16 cellular contexts compared by ENCODE assay signal in the genomic region with DNA sequence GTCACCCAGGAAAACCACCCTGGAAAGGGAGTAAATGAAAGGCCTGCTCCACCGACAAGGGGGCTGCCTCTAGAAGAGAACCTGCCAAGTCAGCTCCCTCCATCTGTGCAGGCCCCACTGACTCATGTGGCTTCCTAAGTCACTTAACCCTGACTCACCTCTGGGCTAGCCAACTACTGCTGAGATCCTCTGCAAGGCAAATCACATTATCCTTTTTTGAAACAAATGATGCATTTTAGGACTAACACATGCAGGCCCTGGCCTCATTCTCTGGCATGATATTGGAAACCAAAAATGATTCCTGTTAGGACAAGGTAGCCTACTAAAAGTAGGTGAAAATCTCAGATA.
DNase-seq lines count a peak whose midpoint lies in the region; ATAC-seq, FAIRE-seq and TF ChIP-seq lines count a peak whose summit lies in the region.
"Had no signal": no experiment of that assay in that cellular context is flagged by ENCODE, and none has a peak within 500 bp of the region (broad histone marks: within the 10 kb centered on the region; RNA-seq: fewer than 3 reads in every experiment).

No MANE protein-coding gene starts in this region.

- no peaks in the 10 kb centered on the region for H3K36me3 Mint-ChIP-seq in activated T-cell treated with anti-CD3 and anti-CD28 coated beads, Interleukin-2, amount 50 U/mL, for 4 hours (ENCODE audit: insufficient read depth)
- H3K36me3 Mint-ChIP-seq: naive B cell had no signal

- no peak for FAIRE-seq in bronchial epithelial cell (lab: Jason Lieb, UNC)
- FAIRE-seq: frontal cortex, GM19239 had no signal

- no peak for TF ChIP-seq CTCF in bronchial epithelial cell (IDR thresholded peaks at IDR 0.05; ENCODE audit: insufficient read depth, low read length, severe bottlenecking)

- no peak overlapping the region for H3K4me3 ChIP-seq in bronchial epithelial cell (ENCODE audit: low read depth, low read length)
- H3K4me3 ChIP-seq: right lobe of liver had no signal

- no peak for ATAC-seq in activated T-cell treated with anti-CD3 and anti-CD28 coated beads, Interleukin-2, amount 50 U/mL, for 4 hours
- ATAC-seq: right lobe of liver had no signal

- DNase-seq in ELR (ENCODE audit: low read depth) (peak; percentile 77), NCI-H446 treated with DMSO at 0.1 percent for 48 hours (lab: John Stamatoyannopoulos, UW) (peak; percentile 85), bronchial epithelial cell (ENCODE audit: low read depth) (peak; percentile 84), myocyte (ENCODE audit: low read depth) (peak; percentile 45), DMS79 treated with DMSO at 0.1 percent for 48 hours (lab: John Stamatoyannopoulos, UW) (no peak), dedifferentiated amniotic fluid mesenchymal stem cell (ENCODE audit: extremely low spot score) (no peak)
- no peak for DNase-seq in activated T-cell treated with anti-CD3 and anti-CD28 coated beads, Interleukin-2, amount 50 U/mL, for 4 hours
- no peak for DNase-seq in stimulated activated naive CD4-positive, alpha-beta T cell (lab: John Stamatoyannopoulos, UW)
- DNase-seq: activated CD4-positive, alpha-beta T cell treated with anti-CD3 and anti-CD28 coated beads for 1 hour; COR-L47; naive B cell; NCI-H1417; right lobe of liver had no signal

- H3K27me3 ChIP-seq in bronchial epithelial cell (ENCODE audit: control insufficient read depth, insufficient read depth, low read length): no peaks in the 10 kb centered on the region
- H3K27me3 ChIP-seq: right lobe of liver had no signal

- H3K27me3 Mint-ChIP-seq in activated T-cell treated with anti-CD3 and anti-CD28 coated beads, Interleukin-2, amount 50 U/mL, for 4 hours (ENCODE audit: low read depth): peaks cover 4% of the 10 kb centered on the region
- H3K27me3 Mint-ChIP-seq: central memory CD8-positive, alpha-beta T cell had no signal

- H3K9me3 Mint-ChIP-seq in activated T-cell treated with anti-CD3 and anti-CD28 coated beads, Interleukin-2, amount 50 U/mL, for 4 hours: no peaks in the 10 kb centered on the region
- H3K9me3 Mint-ChIP-seq: central memory CD8-positive, alpha-beta T cell; naive B cell had no signal

- H3K36me3 ChIP-seq in bronchial epithelial cell (ENCODE audit: control insufficient read depth, insufficient read depth, low read length): no peaks in the 10 kb centered on the region
- H3K36me3 ChIP-seq: right lobe of liver had no signal

- H3K4me1 Mint-ChIP-seq in activated T-cell treated with anti-CD3 and anti-CD28 coated beads, Interleukin-2, amount 50 U/mL, for 4 hours (ENCODE audit: low read depth): no peaks in the 10 kb centered on the region
- H3K4me1 Mint-ChIP-seq: central memory CD8-positive, alpha-beta T cell; naive B cell had no signal

- no peak overlapping the region for H3K4me3 Mint-ChIP-seq in activated T-cell treated with anti-CD3 and anti-CD28 coated beads, Interleukin-2, amount 50 U/mL, for 4 hours
- H3K4me3 Mint-ChIP-seq: central memory CD8-positive, alpha-beta T cell; naive B cell had no signal

Comparison
In these comparisons a context has a peak if more than half of its experiments do, and no peak if none do; other contexts are left out.
1. DNase-seq: peak in ELR (single experiment), NCI-H446 treated with DMSO at 0.1 percent for 48 hours (single experiment), bronchial epithelial cell (single experiment) and myocyte (single experiment); none in DMS79 treated with DMSO at 0.1 percent for 48 hours (single experiment), dedifferentiated amniotic fluid mesenchymal stem cell (single experiment), activated T-cell treated with anti-CD3 and anti-CD28 coated beads, Interleukin-2, amount 50 U/mL, for 4 hours (single experiment) and stimulated activated naive CD4-positive, alpha-beta T cell (0 of 6).